In the genomic region with DNA sequence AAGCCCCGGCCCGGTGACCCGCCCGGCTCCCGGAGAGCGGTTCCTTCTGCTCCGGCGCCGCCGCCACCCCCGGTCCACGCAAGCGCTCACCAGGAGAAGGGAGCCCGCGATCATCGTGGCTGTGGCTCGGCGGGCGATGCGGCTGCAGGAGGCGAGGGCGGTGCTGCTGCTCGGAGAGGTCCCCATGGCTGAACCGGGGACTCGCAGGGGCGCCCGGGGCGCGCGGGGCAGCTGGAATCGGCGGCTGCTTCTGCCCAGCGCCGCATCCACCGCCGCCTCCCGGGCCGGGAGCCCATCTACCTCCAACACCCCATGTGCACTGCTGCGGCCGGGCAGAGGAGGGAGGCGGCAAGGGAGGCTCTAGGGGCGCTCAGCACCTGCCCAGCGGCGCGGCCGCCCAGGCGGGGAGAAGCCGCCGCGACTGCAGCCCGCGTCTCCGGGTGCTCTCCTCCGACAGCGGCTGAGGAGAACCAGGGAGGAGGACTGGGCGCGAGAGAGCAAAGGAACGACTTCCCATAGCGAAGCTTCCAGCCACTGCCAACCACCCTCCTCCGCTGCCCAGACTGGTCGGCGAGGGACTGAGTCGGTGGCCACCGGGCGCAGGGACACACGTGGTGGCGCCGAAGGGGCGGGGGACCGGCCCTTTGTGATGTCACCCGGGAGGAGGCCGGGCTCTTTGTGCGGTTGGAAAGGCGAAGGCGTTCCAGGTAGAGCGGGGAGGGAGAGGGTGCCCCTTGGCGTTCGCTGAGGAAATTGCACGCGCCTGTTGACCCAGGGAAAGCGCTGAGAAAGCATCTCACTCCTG, we compare ENCODE assay signal across 7 cellular contexts. TPM values are rescaled to one million over a fixed set of nuclear protein-coding genes. Genes with fewer than 3 reads are reported as not detected.
DNase-seq lines count a peak whose midpoint lies in the region; ATAC-seq, FAIRE-seq and TF ChIP-seq lines count a peak whose summit lies in the region.

A gene with protein sequence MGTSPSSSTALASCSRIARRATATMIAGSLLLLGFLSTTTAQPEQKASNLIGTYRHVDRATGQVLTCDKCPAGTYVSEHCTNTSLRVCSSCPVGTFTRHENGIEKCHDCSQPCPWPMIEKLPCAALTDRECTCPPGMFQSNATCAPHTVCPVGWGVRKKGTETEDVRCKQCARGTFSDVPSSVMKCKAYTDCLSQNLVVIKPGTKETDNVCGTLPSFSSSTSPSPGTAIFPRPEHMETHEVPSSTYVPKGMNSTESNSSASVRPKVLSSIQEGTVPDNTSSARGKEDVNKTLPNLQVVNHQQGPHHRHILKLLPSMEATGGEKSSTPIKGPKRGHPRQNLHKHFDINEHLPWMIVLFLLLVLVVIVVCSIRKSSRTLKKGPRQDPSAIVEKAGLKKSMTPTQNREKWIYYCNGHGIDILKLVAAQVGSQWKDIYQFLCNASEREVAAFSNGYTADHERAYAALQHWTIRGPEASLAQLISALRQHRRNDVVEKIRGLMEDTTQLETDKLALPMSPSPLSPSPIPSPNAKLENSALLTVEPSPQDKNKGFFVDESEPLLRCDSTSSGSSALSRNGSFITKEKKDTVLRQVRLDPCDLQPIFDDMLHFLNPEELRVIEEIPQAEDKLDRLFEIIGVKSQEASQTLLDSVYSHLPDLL (minus strand): TSS at position 580 of the 805 bp plus-strand sequence. CDS start 394 bp downstream, at position 186.

- TF ChIP-seq POLR2A in GM12878 (IDR thresholded peaks at IDR 0.05; ENCODE audit: low read depth, low read length), result no peak

- RAD21 ChIA-PET in GM12878 (lab: Charles Lee; ENCODE audit: unreplicated experiment), result interaction anchor here (1.0 to 2.3 kb wide), 4 partner anchors 208 to 216 kb away, joined by 3 to 8 read pairs (median 5); no protein-coding TSS in a partner anchor

- peak; percentile 93 for TF ChIP-seq RAD21 in GM12878 (IDR thresholded peaks at IDR 0.05; ENCODE audit: insufficient read depth, low read depth, low read length)

- H4K20me1 ChIP-seq in GM12878 (ENCODE audit: control insufficient read depth, insufficient read depth), result no peaks in the 10 kb centered on the region

- H3K4me2 ChIP-seq in GM12878 (ENCODE audit: control insufficient read depth, insufficient read depth), result peak within 1 kb of the TSS; percentile 91

- DNase-seq in NCI-H1694 treated with DMSO at 0.1 percent for 48 hours (lab: John Stamatoyannopoulos, UW) (peak; percentile 68), T-helper 22 cell (ENCODE audit: low read depth) (peak; percentile 21), GM12878 (ENCODE audit: low read depth, low spot score) (peak; percentile 32), hypothalamus (lab: John Stamatoyannopoulos, UW) (peak; percentile 28 to 95 (median 88)), retinal pigment epithelial cell (ENCODE audit: low read depth) (peak; percentile 75)

- H3K36me3 ChIP-seq in GM12878 (ENCODE audit: control insufficient read depth in 2 of 2, insufficient read depth in 2 of 2, low read length in 1 of 2), result no peaks in the 10 kb centered on the region

- H3K79me2 ChIP-seq in GM12878 (ENCODE audit: control insufficient read depth, insufficient read depth, low read length), result no peaks in the 10 kb centered on the region

- peak; percentile 94 to 98 (median 96) for TF ChIP-seq CTCF in GM12878 (IDR thresholded peaks at IDR 0.05 in 2 of 3, conservative IDR thresholded peaks at IDR 0.05 in 1 of 3; ENCODE audit: control insufficient read depth in 2 of 3, extremely low read depth in 1 of 3, insufficient read depth in 1 of 3, low read depth in 3 of 3, low read length in 3 of 3)
- TF ChIP-seq CTCF in retinal pigment epithelial cell (conservative IDR thresholded peaks at IDR 0.05; ENCODE audit: low read depth, low read length), result peak; percentile 95

- POLR2A ChIA-PET in GM12878 (lab: Charles Lee), result no interaction called here

- H2AFZ ChIP-seq in GM12878 (ENCODE audit: control insufficient read depth, low read depth, low read length), result peak within 1 kb of the TSS; percentile 65

- ATAC-seq in GM18498 (IDR thresholded peaks at IDR 0.05; ENCODE audit: unreplicated experiment) (peak; percentile 99), HG02885 (IDR thresholded peaks at IDR 0.05; ENCODE audit: poor library complexity, unreplicated experiment) (peak; percentile 100), GM12878 (peak; percentile 98)

- no peaks in the 10 kb centered on the region for H3K4me1 ChIP-seq in GM12878 (ENCODE audit: control insufficient read depth, insufficient read depth, low read length)

- CTCF ChIA-PET in GM12878 (lab: Yijun Ruan, JAX), result interaction anchor here (0.6 to 11.4 kb wide), 4 partner anchors 75 to 293 kb away, joined by 3 to 122 read pairs (median 4); no protein-coding TSS in a partner anchor

- no peaks in the 10 kb centered on the region for H3K9me3 ChIP-seq in GM12878 (replicated peaks; ENCODE audit: control insufficient read depth, insufficient read depth, low read length)

- in situ Hi-C loops in GM12878 (cut with MboI), result loop anchor here (5.0 kb wide), 1 partner anchor 212 kb away; no protein-coding TSS in a partner anchor

- H3K9ac ChIP-seq in GM12878 (ENCODE audit: control insufficient read depth, insufficient read depth, low read length), result no peak within 1 kb of the TSS

- FAIRE-seq in GM12878 (lab: Jason Lieb, UNC), result peak; percentile 97

- SMC1A ChIA-PET in GM12878 (lab: Charles Lee; ENCODE audit: uncharacterized antibody, unreplicated experiment), result interaction anchor here (1.0 to 1.6 kb wide), 4 partner anchors 31 to 211 kb away, joined by 3 to 9 read pairs (median 4); no protein-coding TSS in a partner anchor

- BruUV-seq in GM12878 (replicated peaks; lab: Mats Ljungman, UMichigan), result no TSS peak

- peaks cover 6 to 13% of the 10 kb centered on the region in 2 experiments; a peak in 3 of 4 replicates for H3K27me3 ChIP-seq in GM12878 (replicated peaks in 1 of 2; ENCODE audit: control insufficient read depth in 2 of 2, insufficient read depth in 2 of 2, low read length in 1 of 2)

- H3K4me3 ChIP-seq in GM12878 (peak within 1 kb of the TSS; percentile 65), retinal pigment epithelial cell (ENCODE audit: low read length) (peak within 1 kb of the TSS; percentile 76)

- no peak within 1 kb of the TSS for H3K27ac ChIP-seq in GM12878 (ENCODE audit: control insufficient read depth, insufficient read depth)

- intact Hi-C loops in GM12878 (cut with micrococcal nuclease; ENCODE audit: unreplicated experiment), result loop anchor here (1.0 to 2.0 kb wide), 2 partner anchors 212 to 461 kb away; no protein-coding TSS in a partner anchor

- WGBS in GM12878 (ENCODE audit: insufficient coverage, insufficient replicate concordance, low lambda C conversion rate, missing lambda C conversion rate), result 5% methylated on average over 57 of the region's 81 CpGs

- no peak for TF ChIP-seq EP300 in GM12878 (IDR thresholded peaks at IDR 0.05; ENCODE audit: borderline replicate concordance in 1 of 2, control insufficient read depth in 1 of 2, low read depth in 2 of 2, low read length in 2 of 2)

TF ChIP-seq in GM12878, 131 proteins besides CTCF, POLR2A, EP300 and RAD21 (continues in another document):
- TF ChIP-seq RUNX3 (IDR thresholded peaks at IDR 0.05; ENCODE audit: low read length), result peak; percentile 77
- TF ChIP-seq EGR1 (IDR thresholded peaks at IDR 0.05; ENCODE audit: borderline replicate concordance in 1 of 2, low read depth in 2 of 2, low read length in 2 of 2), result 0 out of 3 replicates have a peak, but pooled peaks of 1 of the 2 experiments have one; percentile 24
- TF ChIP-seq, protein P1, sequence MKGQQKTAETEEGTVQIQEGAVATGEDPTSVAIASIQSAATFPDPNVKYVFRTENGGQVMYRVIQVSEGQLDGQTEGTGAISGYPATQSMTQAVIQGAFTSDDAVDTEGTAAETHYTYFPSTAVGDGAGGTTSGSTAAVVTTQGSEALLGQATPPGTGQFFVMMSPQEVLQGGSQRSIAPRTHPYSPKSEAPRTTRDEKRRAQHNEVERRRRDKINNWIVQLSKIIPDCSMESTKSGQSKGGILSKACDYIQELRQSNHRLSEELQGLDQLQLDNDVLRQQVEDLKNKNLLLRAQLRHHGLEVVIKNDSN (IDR thresholded peaks at IDR 0.05; ENCODE audit: borderline replicate concordance, extremely low read length, insufficient read depth, low read depth, low read length), result peak; percentile 51
- no peak for TF ChIP-seq CEBPB (IDR thresholded peaks at IDR 0.05; ENCODE audit: borderline replicate concordance in 1 of 2, low read depth in 2 of 2, low read length in 2 of 2)
- TF ChIP-seq CREB1 (IDR thresholded peaks at IDR 0.05; ENCODE audit: low read depth), result peak; percentile 60; the same call in 1 of the 2 replicates
- TF ChIP-seq MEF2B (IDR thresholded peaks at IDR 0.05; ENCODE audit: partially characterized antibody, poor library complexity, severe bottlenecking), result no peak
- peak in 1 of 2 experiments; percentile 23; a peak in 1 of 4 replicates for TF ChIP-seq BHLHE40 (IDR thresholded peaks at IDR 0.05; ENCODE audit: borderline replicate concordance in 1 of 2, low read depth in 2 of 2, low read length in 1 of 2)

RNA-seq across cellular contexts. Expression of the gene that starts here (rescaled TPM):
- total RNA-seq in GM12878 (2013; cell fraction: nucleolus; rRNA removed), result 0.10 TPM in 1 of 2 replicates, not detected in the other
- total RNA-seq in GM12878 (2014; rRNA removed) (0.23 and 0.27 TPM in 2 replicates), GM12878 (2014; rRNA removed; fragmentation: Illumina TruSeq; extraction: Trizol) (0.23 and 0.31 TPM in 2 replicates), GM12878 (2021) (0.56 and 0.77 TPM in 2 replicates)
- 0.20 TPM for polyA plus RNA-seq in GM12878 (2011; ENCODE audit: low read depth)
- polyA plus RNA-seq in GM12878 (2011; rRNA removed) (1.0 and 1.1 TPM in 2 replicates), GM12878 (2014; fragmentation: Illumina TruSeq; extraction: Trizol) (0.44 and 0.46 TPM in 2 replicates), GM12878 (2014; fragmentation: Nextera tagmentation; extraction: Ambion mirVana) (under 1 TPM; 0.09 to 0.11 TPM), GM12878 (2014; rRNA removed) (0.20 and 0.42 TPM in 2 replicates), GM12878 (2016; fragmentation: Nextera tagmentation; extraction: Ambion mirVana) (under 1 TPM; 0.21 to 0.44 TPM)
- polyA plus RNA-seq in GM12878 (2011; cell fraction: cytosol; rRNA removed), result 1.6 TPM in 2 replicates
- 0.61 and 0.75 TPM in 2 replicates for polyA plus RNA-seq in GM12878 (2011; cell fraction: nucleus; rRNA removed)
- 0.27 and 0.44 TPM in 2 replicates for polyA plus RNA-seq in GM12878 (2012)
- 3.7 and 4.6 TPM in 2 replicates for polyA minus RNA-seq in GM12878 (2011; rRNA and poly(A)+ RNA removed)
- 1.7 and 1.9 TPM in 2 replicates for polyA minus RNA-seq in GM12878 (2011; cell fraction: cytosol; rRNA and poly(A)+ RNA removed)
- 1.5 and 1.6 TPM in 2 replicates for polyA minus RNA-seq in GM12878 (2011; cell fraction: nucleus; rRNA and poly(A)+ RNA removed)

Comparison
In these comparisons a context has a peak if more than half of its experiments do, and no peak if none do; other contexts are left out.
1. DNase-seq: peak in every context shown above with its lines; median percentile 88 in hypothalamus; 75 in retinal pigment epithelial cell; 68 in NCI-H1694 treated with DMSO at 0.1 percent for 48 hours; 32 in GM12878; 21 in T-helper 22 cell.